Comparison of ENCODE assay signal across 11 cellular contexts in genomic region chr6:1388081-1388926, GRCh38. TPM values are rescaled to one million over a fixed set of nuclear protein-coding genes. Genes with fewer than 3 reads are reported as not detected.
DNase-seq lines count a peak whose midpoint lies in the region; ATAC-seq, FAIRE-seq and TF ChIP-seq lines count a peak whose summit lies in the region.
"Had no signal": no experiment of that assay in that cellular context is flagged by ENCODE, and none has a peak within 500 bp of the region (broad histone marks: within the 10 kb centered on the region; RNA-seq: fewer than 3 reads in every experiment).

No MANE protein-coding gene starts in this region.

- CTCF ChIA-PET in activated naive CD4-positive, alpha-beta T cell treated with anti-CD3 and anti-CD28 coated beads for 36 hours (lab: Charles Lee), result interaction anchor here (0.9 to 1.4 kb wide), 2 partner anchors 9 to 73 kb away, joined by 4 to 6 read pairs; no protein-coding TSS in a partner anchor

- intact Hi-C loops in activated naive CD4-positive, alpha-beta T cell treated with anti-CD3 and anti-CD28 coated beads for 36 hours (cut with micrococcal nuclease), result no loop called here
- intact Hi-C loops in kidney (cut with DNase I) (no loop called here), body of pancreas (cut with DNase I) (loop anchor here (5.0 to 10.0 kb wide), 2 partner anchors 596 to 674 kb away; no protein-coding TSS in a partner anchor)

- FAIRE-seq in kidney (lab: Jason Lieb, UNC), result no peak

- no peak for ATAC-seq in activated T-helper 17 cell treated with anti-CD3 and anti-CD28 coated beads, Interleukin-2, amount 50 U/mL, for 72 hours (replicated peaks)
- ATAC-seq in thoracic aorta (ENCODE audit: insufficient number of reproducible peaks, low FRiP score, low read depth) (no peak), body of pancreas (no peak), HG02840 (IDR thresholded peaks at IDR 0.05; ENCODE audit: low FRiP score, unreplicated experiment) (no peak)

- no peaks in the 10 kb centered on the region for H3K36me3 ChIP-seq in kidney (ENCODE audit: control insufficient read depth in 1 of 2, insufficient read depth in 2 of 2, low read length in 2 of 2)
- H3K36me3 ChIP-seq in thoracic aorta, result no peaks in the 10 kb centered on the region
- no peaks in the 10 kb centered on the region for H3K36me3 ChIP-seq in body of pancreas (replicated peaks in 1 of 2; ENCODE audit: insufficient read depth in 1 of 2, low read depth in 2 of 2)

- H3K4me3 Mint-ChIP-seq in activated naive CD4-positive, alpha-beta T cell treated with anti-CD3 and anti-CD28 coated beads for 36 hours, result peak overlapping the region; percentile 24
- peak overlapping the region; percentile 69 for H3K4me3 Mint-ChIP-seq in activated T-helper 17 cell treated with anti-CD3 and anti-CD28 coated beads, Interleukin-2, amount 50 U/mL, for 72 hours

- no peak overlapping the region for H3K9ac ChIP-seq in kidney (ENCODE audit: low read length in 2 of 2)

- TF ChIP-seq POLR2A in body of pancreas (IDR thresholded peaks at IDR 0.05), result no peak

- H3K4me3 ChIP-seq in kidney (ENCODE audit: low read length in 2 of 2) (no peak overlapping the region), thoracic aorta (peak overlapping the region; percentile 58), body of pancreas (no peak overlapping the region)

- H3K27ac ChIP-seq in kidney (ENCODE audit: low read depth in 2 of 2, low read length in 2 of 2) (no peak overlapping the region), thoracic aorta (no peak overlapping the region), body of pancreas (no peak overlapping the region)

- peaks cover 22% of the 10 kb centered on the region for H3K27me3 ChIP-seq in thoracic aorta (replicated peaks; ENCODE audit: insufficient read depth)
- peaks cover 0 to 40% of the 10 kb centered on the region in 2 donors for H3K27me3 ChIP-seq in body of pancreas

- TF ChIP-seq CTCF in kidney (IDR thresholded peaks at IDR 0.05; ENCODE audit: borderline replicate concordance, extremely low read depth, insufficient read depth) (no peak), thoracic aorta (IDR thresholded peaks at IDR 0.05) (no peak), body of pancreas (IDR thresholded peaks at IDR 0.05) (no peak)

- peaks cover 74% of the 10 kb centered on the region for H3K27me3 Mint-ChIP-seq in activated naive CD4-positive, alpha-beta T cell treated with anti-CD3 and anti-CD28 coated beads for 36 hours (ENCODE audit: low read depth)
- H3K27me3 Mint-ChIP-seq in activated T-helper 17 cell treated with anti-CD3 and anti-CD28 coated beads, Interleukin-2, amount 50 U/mL, for 72 hours, result peaks cover 60% of the 10 kb centered on the region

- H3K4me1 ChIP-seq in kidney (ENCODE audit: control insufficient read depth in 1 of 2, insufficient read depth in 1 of 2, low read depth in 1 of 2, low read length in 2 of 2) (peaks cover 0 to 7% of the 10 kb centered on the region in 2 donors), thoracic aorta (ENCODE audit: control insufficient read depth in 1 of 2, low read depth in 2 of 2) (peaks cover 14 to 39% of the 10 kb centered on the region in 2 donors), body of pancreas (peaks cover 36% of the 10 kb centered on the region)

- H3K4me1 Mint-ChIP-seq in activated naive CD4-positive, alpha-beta T cell treated with anti-CD3 and anti-CD28 coated beads for 36 hours (ENCODE audit: low read depth), result peaks cover 36% of the 10 kb centered on the region
- H3K4me1 Mint-ChIP-seq in activated T-helper 17 cell treated with anti-CD3 and anti-CD28 coated beads, Interleukin-2, amount 50 U/mL, for 72 hours, result peaks cover 15% of the 10 kb centered on the region

- 15 to 16% methylated on average over 19 to 22 of the region's 22 CpGs for WGBS in body of pancreas, 2 donors

- no peaks in the 10 kb centered on the region for H3K36me3 Mint-ChIP-seq in activated naive CD4-positive, alpha-beta T cell treated with anti-CD3 and anti-CD28 coated beads for 36 hours (ENCODE audit: low read depth)
- H3K36me3 Mint-ChIP-seq in activated T-helper 17 cell treated with anti-CD3 and anti-CD28 coated beads, Interleukin-2, amount 50 U/mL, for 72 hours (ENCODE audit: low read depth), result no peaks in the 10 kb centered on the region

- H3K27ac Mint-ChIP-seq in activated naive CD4-positive, alpha-beta T cell treated with anti-CD3 and anti-CD28 coated beads for 36 hours, result no peak overlapping the region
- H3K27ac Mint-ChIP-seq in activated T-helper 17 cell treated with anti-CD3 and anti-CD28 coated beads, Interleukin-2, amount 50 U/mL, for 72 hours, result no peak overlapping the region

- no peak for DNase-seq in activated naive CD4-positive, alpha-beta T cell treated with anti-CD3 and anti-CD28 coated beads for 36 hours
- no peak for DNase-seq in activated naive CD4-positive, alpha-beta T cell (lab: John Stamatoyannopoulos, UW)
- DNase-seq in kidney (peak; percentile 57), thoracic aorta (ENCODE audit: low spot score) (no peak), SIG-M5 treated with dmso at 0.1 percent for 504 hours (lab: John Stamatoyannopoulos, UW; ENCODE audit: unreplicated experiment) (no peak), body of pancreas (no peak)
- DNase-seq: activated gamma-delta T cell; RPMI8226; stimulated activated CD4-positive, alpha-beta T cell treated with anti-CD3 and anti-CD28 coated beads, Interleukin-2, amount 100 ng/mL, for 24 hours had no signal

- H3K9me3 ChIP-seq in kidney (ENCODE audit: control insufficient read depth in 1 of 2, low read length in 2 of 2), result no peaks in the 10 kb centered on the region
- no peaks in the 10 kb centered on the region for H3K9me3 ChIP-seq in thoracic aorta
- no peaks in the 10 kb centered on the region for H3K9me3 ChIP-seq in body of pancreas

- no peaks in the 10 kb centered on the region for H3K9me3 Mint-ChIP-seq in activated naive CD4-positive, alpha-beta T cell treated with anti-CD3 and anti-CD28 coated beads for 36 hours
- H3K9me3 Mint-ChIP-seq in activated T-helper 17 cell treated with anti-CD3 and anti-CD28 coated beads, Interleukin-2, amount 50 U/mL, for 72 hours, result no peaks in the 10 kb centered on the region

RNA-seq across cellular contexts. Expression of gene FOXF2, which starts 1.1 kb away (rescaled TPM):
- total RNA-seq in activated naive CD4-positive, alpha-beta T cell treated with anti-CD3 and anti-CD28 coated beads for 36 hours, result not detected
- total RNA-seq in activated T-helper 17 cell treated with anti-CD3 and anti-CD28 coated beads, Interleukin-2, amount 50 U/mL, for 72 hours, result not detected
- 0.44 TPM for total RNA-seq in kidney
- not detected for polyA plus RNA-seq in kidney (ENCODE audit: insufficient read depth, low read depth, low replicate concordance)
- total RNA-seq in thoracic aorta, result under 1 TPM in 1 of 2 donors, not detected in 1; 0.41 TPM
- total RNA-seq in body of pancreas, result under 1 TPM in 1 of 2 donors, not detected in 1; 0.26 TPM
